Comparison of ENCODE assay signal across 8 cellular contexts in genomic region chr15:40695469-40695910, GRCh38. TPM values are rescaled to one million over a fixed set of nuclear protein-coding genes. Genes with fewer than 3 reads are reported as not detected.
DNase-seq lines count a peak whose midpoint lies in the region; ATAC-seq and TF ChIP-seq lines count a peak whose summit lies in the region.

No MANE protein-coding gene starts in this region.

- peak overlapping the region; percentile 95 for H3K4me3 ChIP-seq in GM12864 (ENCODE audit: low read depth, low read length)
- peak overlapping the region; percentile 95 for H3K4me3 ChIP-seq in HAP-1
- H3K4me3 ChIP-seq in OCI-LY3 (ENCODE audit: low read length): peak overlapping the region; percentile 89

- peak overlapping the region; percentile 86 for H3K9ac ChIP-seq in OCI-LY3 (ENCODE audit: low read length)

- H3K36me3 ChIP-seq in HAP-1 (replicated peaks) (peaks cover 21% of the 10 kb centered on the region), OCI-LY3 (replicated peaks; ENCODE audit: low read depth, low read length) (peaks cover 16% of the 10 kb centered on the region)

- H3K9me3 ChIP-seq in HAP-1 (no peaks in the 10 kb centered on the region), OCI-LY3 (ENCODE audit: insufficient read depth, low read length) (no peaks in the 10 kb centered on the region)

- in situ Hi-C loops in HAP-1 (cut with MboI; ENCODE audit: low sequenced_read_pairs): no loop called here

- H2AFZ ChIP-seq in OCI-LY3 (ENCODE audit: low read depth, low read length): peak overlapping the region; percentile 67

- no peaks in the 10 kb centered on the region for H4K20me1 ChIP-seq in OCI-LY3 (ENCODE audit: insufficient read depth, low read length)

- H3K27me3 Mint-ChIP-seq in effector memory CD8-positive, alpha-beta T cell: no peaks in the 10 kb centered on the region

- H3K27me3 ChIP-seq in HAP-1 (ENCODE audit: low read depth): no peaks in the 10 kb centered on the region
- no peaks in the 10 kb centered on the region for H3K27me3 ChIP-seq in OCI-LY3 (ENCODE audit: low read depth, low read length)

- peaks cover 28% of the 10 kb centered on the region for H3K79me2 ChIP-seq in OCI-LY3 (ENCODE audit: low read length)

- H3K9me3 Mint-ChIP-seq in effector memory CD8-positive, alpha-beta T cell: no peaks in the 10 kb centered on the region

- peak overlapping the region; percentile 67 for H3K4me2 ChIP-seq in OCI-LY3 (ENCODE audit: low read length)

- DNase-seq in GM12864 (ENCODE audit: low read depth) (no peak), HAP-1 (ENCODE audit: low spot score in 2 of 2) (peak in 1 of 2 experiments; percentile 31), myocyte (ENCODE audit: low read depth) (peak; percentile 12), NCI-H82 (lab: John Stamatoyannopoulos, UW) (no peak)
- no peak for DNase-seq in effector memory CD8-positive, alpha-beta T cell
- no peak for DNase-seq in stimulated activated CD4-positive, alpha-beta T cell treated with anti-CD3 and anti-CD28 coated beads, Interleukin-4, amount 100 ng/mL, for 1 hour
- DNase-seq in activated CD4-positive, alpha-beta T cell treated with anti-CD3 and anti-CD28 coated beads for 48 hours: no peak

- H3K36me3 Mint-ChIP-seq in effector memory CD8-positive, alpha-beta T cell (ENCODE audit: insufficient read depth): peaks cover 19% of the 10 kb centered on the region

- H3K4me1 ChIP-seq in HAP-1: peaks cover 4% of the 10 kb centered on the region; the same call in 1 of the 2 replicates
- H3K4me1 ChIP-seq in OCI-LY3 (ENCODE audit: low read length): peaks cover 8% of the 10 kb centered on the region

- no peak for TF ChIP-seq CTCF in GM12864 (IDR thresholded peaks at IDR 0.05; ENCODE audit: low read depth, low read length, missing control alignments)
- TF ChIP-seq CTCF in OCI-LY3 (IDR thresholded peaks at IDR 0.05; ENCODE audit: low read depth, low read length): no peak

- peak overlapping the region; percentile 96 to 97 for H3K27ac Mint-ChIP-seq in effector memory CD8-positive, alpha-beta T cell

- peaks cover 15 to 24% of the 10 kb centered on the region in 2 donors for H3K4me1 Mint-ChIP-seq in effector memory CD8-positive, alpha-beta T cell (ENCODE audit: low read depth in 2 of 2)

- H3K27ac ChIP-seq in OCI-LY3 (ENCODE audit: low read length): peak overlapping the region; percentile 90

- H3K4me3 Mint-ChIP-seq in effector memory CD8-positive, alpha-beta T cell: peak overlapping the region; percentile 94 to 97

- ATAC-seq in effector memory CD8-positive, alpha-beta T cell (replicated peaks): no peak

RNA-seq across cellular contexts. Expression of gene RAD51, which starts 0.5 kb away (rescaled TPM):
- total RNA-seq in myocyte: 0.94 and 2.3 TPM in 2 replicates
- polyA plus RNA-seq in myocyte (2012): 0.64 TPM

RNA-seq across cellular contexts. Expression of gene RMDN3, which starts 59.6 kb away (rescaled TPM):
- total RNA-seq in myocyte: 22.2 and 25.5 TPM in 2 replicates
- polyA plus RNA-seq in myocyte (2012): 35.8 TPM
